In genomic region chr9:5976668-5977397, GRCh38 we compare ENCODE assay signal across 9 cellular contexts. TPM values are rescaled to one million over a fixed set of nuclear protein-coding genes. Genes with fewer than 3 reads are reported as not detected.
DNase-seq lines count a peak whose midpoint lies in the region; ATAC-seq and TF ChIP-seq lines count a peak whose summit lies in the region.
"Had no signal": no experiment of that assay in that cellular context is flagged by ENCODE, and none has a peak within 500 bp of the region (broad histone marks: within the 10 kb centered on the region; RNA-seq: fewer than 3 reads in every experiment).

No MANE protein-coding gene starts in this region.

- H3K4me1 Mint-ChIP-seq in natural killer cell: peaks cover 37 to 40% of the 10 kb centered on the region in 2 donors

- no peak overlapping the region for H2BK12ac ChIP-seq in trophoblast cell (ENCODE audit: low read length)

- H2AFZ ChIP-seq in trophoblast cell (ENCODE audit: insufficient read depth, low read length, poor library complexity): no peak overlapping the region

- DNase-seq in adipocyte (ENCODE audit: low read depth) (peak; percentile 20), natural killer cell (no peak), NCI-H446 treated with DMSO at 0.1 percent for 48 hours (lab: John Stamatoyannopoulos, UW) (no peak), DMS53 (lab: John Stamatoyannopoulos, UW) (no peak), trophoblast cell (no peak)
- DNase-seq: sigmoid colon had no signal

- no peak overlapping the region for H4K8ac ChIP-seq in trophoblast cell (ENCODE audit: low read depth, low read length)

- no CpG with 5 or more reads among the region's 2 CpGs for WGBS in trophoblast cell (ENCODE audit: extremely low coverage, insufficient coverage, insufficient read length)

- no peaks in the 10 kb centered on the region for H3K9me3 ChIP-seq in adipocyte (ENCODE audit: control insufficient read depth, low read length)
- H3K9me3 ChIP-seq in trophoblast cell (ENCODE audit: insufficient read depth, low read depth, low read length): no peaks in the 10 kb centered on the region
- H3K9me3 ChIP-seq: sigmoid colon had no signal

- H3K14ac ChIP-seq in trophoblast cell (ENCODE audit: low read length): no peak overlapping the region

- no peak overlapping the region for H3K4ac ChIP-seq in trophoblast cell (ENCODE audit: low read depth, low read length)

- H3K4me3 Mint-ChIP-seq in natural killer cell: no peak overlapping the region

- H3K9ac ChIP-seq in adipocyte (ENCODE audit: low read length): peak overlapping the region; percentile 19
- H3K9ac ChIP-seq in trophoblast cell (ENCODE audit: low read length): no peak overlapping the region

- H3K18ac ChIP-seq in trophoblast cell (ENCODE audit: low read length): no peak overlapping the region

- no peak overlapping the region for H3K4me2 ChIP-seq in trophoblast cell (ENCODE audit: low read length)

- H3K4me3 ChIP-seq in adipocyte (ENCODE audit: low read length): no peak overlapping the region
- no peak overlapping the region for H3K4me3 ChIP-seq in trophoblast cell (ENCODE audit: low read depth, low read length)
- H3K4me3 ChIP-seq: sigmoid colon had no signal

- intact Hi-C loops in natural killer cell (cut with micrococcal nuclease): loop anchor here (2.0 kb wide), 1 partner anchor 90 kb away; no protein-coding TSS in a partner anchor

- no peaks in the 10 kb centered on the region for H3K9me3 Mint-ChIP-seq in natural killer cell

- H3K36me3 ChIP-seq in adipocyte (ENCODE audit: control insufficient read depth, insufficient read depth, low read length, severe bottlenecking) (no peaks in the 10 kb centered on the region), trophoblast cell (ENCODE audit: control insufficient read depth in 1 of 2, insufficient read depth in 2 of 2, low read length in 2 of 2) (no peaks in the 10 kb centered on the region)

- no peaks in the 10 kb centered on the region for H3K79me2 ChIP-seq in trophoblast cell (ENCODE audit: control insufficient read depth, insufficient read depth, low read length, poor library complexity)

- H3K27ac Mint-ChIP-seq in natural killer cell: peak overlapping the region; percentile 74 to 82

- H4K91ac ChIP-seq in trophoblast cell (ENCODE audit: low read depth, low read length): no peak overlapping the region

- no peak overlapping the region for H2AK5ac ChIP-seq in trophoblast cell (ENCODE audit: low read length)

- no peak for TF ChIP-seq CTCF in natural killer cell (IDR thresholded peaks at IDR 0.05)

- H3K27me3 ChIP-seq in adipocyte (replicated peaks; ENCODE audit: control insufficient read depth, insufficient read depth, low read length) (no peaks in the 10 kb centered on the region), trophoblast cell (ENCODE audit: insufficient read depth, low read length) (no peaks in the 10 kb centered on the region)
- H3K27me3 ChIP-seq: sigmoid colon had no signal

- no peak overlapping the region for H2BK5ac ChIP-seq in trophoblast cell (ENCODE audit: low read depth, low read length, poor library complexity)

- H3K4me1 ChIP-seq in adipocyte (ENCODE audit: control insufficient read depth, insufficient read depth, low read length) (peaks cover 13% of the 10 kb centered on the region), trophoblast cell (ENCODE audit: control insufficient read depth in 1 of 2, insufficient read depth in 2 of 2, low read length in 2 of 2) (no peaks in the 10 kb centered on the region)

- H4K12ac ChIP-seq in trophoblast cell (ENCODE audit: low read depth, low read length): no peak overlapping the region

- H3K36me3 Mint-ChIP-seq in natural killer cell: no peaks in the 10 kb centered on the region

- no peak overlapping the region for H3K23ac ChIP-seq in trophoblast cell (ENCODE audit: low read length)

- H3K27ac ChIP-seq in trophoblast cell (ENCODE audit: low read depth, low read length): no peak overlapping the region
- H3K27ac ChIP-seq: sigmoid colon had no signal

- ATAC-seq in GM18907 (IDR thresholded peaks at IDR 0.05; ENCODE audit: unreplicated experiment): peak; percentile 73
- ATAC-seq in HG03060 (IDR thresholded peaks at IDR 0.05; ENCODE audit: low read depth, unreplicated experiment): peak; percentile 62
- ATAC-seq in natural killer cell: peak in 2 of 3 donors; percentile 63 to 69
- ATAC-seq in GM19035 (IDR thresholded peaks at IDR 0.05; ENCODE audit: unreplicated experiment): no peak

- H3K27me3 Mint-ChIP-seq in natural killer cell (ENCODE audit: low read depth in 2 of 2): no peaks in the 10 kb centered on the region

- H3K79me1 ChIP-seq in trophoblast cell (ENCODE audit: low read length): no peaks in the 10 kb centered on the region

- no peak overlapping the region for H2BK120ac ChIP-seq in trophoblast cell (ENCODE audit: insufficient read depth, low read length, poor library complexity)

RNA-seq across cellular contexts. Expression of gene RANBP6, which starts 38.6 kb away (rescaled TPM):
- 10 to 100 TPM; 27.5 to 31.3 (median 29.6) TPM for total RNA-seq in natural killer cell
- polyA plus RNA-seq in trophoblast cell (2013): 8.3 and 8.6 TPM in 2 replicates
